Comparison of ENCODE assay signal across 1 cellular context in genomic region chrX:150269613-150270254, GRCh38.
A peak's percentile ranks its signal among the peaks of the same experiment; 100 is the strongest.
TF ChIP-seq lines count a peak whose summit lies in the region.

No MANE protein-coding gene starts in this region.

TF ChIP-seq in HepG2, 621 proteins besides CTCF, POLR2A, EP300 and RAD21 (continued from another document):
- TF ChIP-seq, protein P1, sequence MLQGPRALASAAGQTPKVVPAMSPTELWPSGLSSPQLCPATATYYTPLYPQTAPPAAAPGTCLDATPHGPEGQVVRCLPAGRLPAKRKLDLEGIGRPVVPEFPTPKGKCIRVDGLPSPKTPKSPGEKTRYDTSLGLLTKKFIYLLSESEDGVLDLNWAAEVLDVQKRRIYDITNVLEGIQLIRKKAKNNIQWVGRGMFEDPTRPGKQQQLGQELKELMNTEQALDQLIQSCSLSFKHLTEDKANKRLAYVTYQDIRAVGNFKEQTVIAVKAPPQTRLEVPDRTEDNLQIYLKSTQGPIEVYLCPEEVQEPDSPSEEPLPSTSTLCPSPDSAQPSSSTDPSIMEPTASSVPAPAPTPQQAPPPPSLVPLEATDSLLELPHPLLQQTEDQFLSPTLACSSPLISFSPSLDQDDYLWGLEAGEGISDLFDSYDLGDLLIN (CRISPR knock-in tag; IDR thresholded peaks at IDR 0.05; ENCODE audit: borderline replicate concordance), result no peak
- TF ChIP-seq ARID3A (IDR thresholded peaks at IDR 0.05; ENCODE audit: low read depth, low read length), result peak; percentile 71; the same call in 1 of the 2 replicates
- no peak for TF ChIP-seq ZNF841 (CRISPR knock-in tag; IDR thresholded peaks at IDR 0.05; ENCODE audit: borderline replicate concordance)
- peak; percentile 80 for TF ChIP-seq RFX1 (IDR thresholded peaks at IDR 0.05)
- TF ChIP-seq RFX3 (CRISPR knock-in tag; IDR thresholded peaks at IDR 0.05), result peak; percentile 80
- no peak for TF ChIP-seq ZSCAN31 (CRISPR knock-in tag; IDR thresholded peaks at IDR 0.05; ENCODE audit: low read depth)
- peak; percentile 35; the same call in 1 of the 2 replicates for TF ChIP-seq SAP130 (CRISPR knock-in tag; IDR thresholded peaks at IDR 0.05; ENCODE audit: low read depth)
- TF ChIP-seq, protein P2, sequence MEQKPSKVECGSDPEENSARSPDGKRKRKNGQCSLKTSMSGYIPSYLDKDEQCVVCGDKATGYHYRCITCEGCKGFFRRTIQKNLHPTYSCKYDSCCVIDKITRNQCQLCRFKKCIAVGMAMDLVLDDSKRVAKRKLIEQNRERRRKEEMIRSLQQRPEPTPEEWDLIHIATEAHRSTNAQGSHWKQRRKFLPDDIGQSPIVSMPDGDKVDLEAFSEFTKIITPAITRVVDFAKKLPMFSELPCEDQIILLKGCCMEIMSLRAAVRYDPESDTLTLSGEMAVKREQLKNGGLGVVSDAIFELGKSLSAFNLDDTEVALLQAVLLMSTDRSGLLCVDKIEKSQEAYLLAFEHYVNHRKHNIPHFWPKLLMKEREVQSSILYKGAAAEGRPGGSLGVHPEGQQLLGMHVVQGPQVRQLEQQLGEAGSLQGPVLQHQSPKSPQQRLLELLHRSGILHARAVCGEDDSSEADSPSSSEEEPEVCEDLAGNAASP (CRISPR knock-in tag; IDR thresholded peaks at IDR 0.05; ENCODE audit: borderline replicate concordance), result peak; percentile 63; the same call in 1 of the 2 replicates
- TF ChIP-seq ZNF614 (CRISPR knock-in tag; IDR thresholded peaks at IDR 0.05; ENCODE audit: borderline replicate concordance), result no peak
- TF ChIP-seq, protein P3, sequence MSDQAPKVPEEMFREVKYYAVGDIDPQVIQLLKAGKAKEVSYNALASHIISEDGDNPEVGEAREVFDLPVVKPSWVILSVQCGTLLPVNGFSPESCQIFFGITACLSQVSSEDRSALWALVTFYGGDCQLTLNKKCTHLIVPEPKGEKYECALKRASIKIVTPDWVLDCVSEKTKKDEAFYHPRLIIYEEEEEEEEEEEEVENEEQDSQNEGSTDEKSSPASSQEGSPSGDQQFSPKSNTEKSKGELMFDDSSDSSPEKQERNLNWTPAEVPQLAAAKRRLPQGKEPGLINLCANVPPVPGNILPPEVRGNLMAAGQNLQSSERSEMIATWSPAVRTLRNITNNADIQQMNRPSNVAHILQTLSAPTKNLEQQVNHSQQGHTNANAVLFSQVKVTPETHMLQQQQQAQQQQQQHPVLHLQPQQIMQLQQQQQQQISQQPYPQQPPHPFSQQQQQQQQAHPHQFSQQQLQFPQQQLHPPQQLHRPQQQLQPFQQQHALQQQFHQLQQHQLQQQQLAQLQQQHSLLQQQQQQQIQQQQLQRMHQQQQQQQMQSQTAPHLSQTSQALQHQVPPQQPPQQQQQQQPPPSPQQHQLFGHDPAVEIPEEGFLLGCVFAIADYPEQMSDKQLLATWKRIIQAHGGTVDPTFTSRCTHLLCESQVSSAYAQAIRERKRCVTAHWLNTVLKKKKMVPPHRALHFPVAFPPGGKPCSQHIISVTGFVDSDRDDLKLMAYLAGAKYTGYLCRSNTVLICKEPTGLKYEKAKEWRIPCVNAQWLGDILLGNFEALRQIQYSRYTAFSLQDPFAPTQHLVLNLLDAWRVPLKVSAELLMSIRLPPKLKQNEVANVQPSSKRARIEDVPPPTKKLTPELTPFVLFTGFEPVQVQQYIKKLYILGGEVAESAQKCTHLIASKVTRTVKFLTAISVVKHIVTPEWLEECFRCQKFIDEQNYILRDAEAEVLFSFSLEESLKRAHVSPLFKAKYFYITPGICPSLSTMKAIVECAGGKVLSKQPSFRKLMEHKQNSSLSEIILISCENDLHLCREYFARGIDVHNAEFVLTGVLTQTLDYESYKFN (CRISPR knock-in tag; conservative IDR thresholded peaks at IDR 0.05), result peak; percentile 68
- no peak for TF ChIP-seq RERE (CRISPR knock-in tag; IDR thresholded peaks at IDR 0.05; ENCODE audit: low read depth)
- peak; percentile 58; the same call in 1 of the 3 replicates for TF ChIP-seq MXI1 (IDR thresholded peaks at IDR 0.05; ENCODE audit: borderline replicate concordance, low read depth, low read length)
- TF ChIP-seq CEBPB (IDR thresholded peaks at IDR 0.05; ENCODE audit: borderline replicate concordance, low read depth, low read length), result peak; percentile 84
- TF ChIP-seq CEBPG (CRISPR knock-in tag; IDR thresholded peaks at IDR 0.05), result peak; percentile 67
- TF ChIP-seq HNRNPUL1 (IDR thresholded peaks at IDR 0.05; ENCODE audit: low read depth, low read length), result 0 out of 2 replicates have a peak, but pooled peaks have one; percentile 51
- TF ChIP-seq HNF1B (CRISPR knock-in tag; IDR thresholded peaks at IDR 0.05), result peak; percentile 95
